8 cellular contexts compared by ENCODE assay signal in the genomic region with DNA sequence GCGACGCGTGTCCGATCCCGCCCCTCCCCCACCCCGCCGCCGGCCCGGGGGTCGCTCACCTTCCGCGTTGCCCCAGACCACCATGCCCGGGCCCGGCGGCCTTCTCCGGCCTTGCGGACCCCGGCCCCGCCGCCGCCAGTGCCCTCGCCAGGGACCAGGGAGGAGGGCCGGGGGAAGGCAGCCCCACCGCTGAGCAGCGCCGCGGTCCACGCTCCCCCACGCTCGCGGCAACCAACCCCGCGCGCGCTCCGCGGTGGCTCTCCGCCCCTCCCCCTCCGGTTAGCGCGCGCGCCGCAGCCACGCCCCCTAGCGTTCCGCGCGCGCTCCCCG. TPM values are rescaled to one million over a fixed set of nuclear protein-coding genes. Genes with fewer than 3 reads are reported as not detected.
A peak's percentile ranks its signal among the peaks of the same experiment; 100 is the strongest.
DNase-seq lines count a peak whose midpoint lies in the region; ATAC-seq, FAIRE-seq and TF ChIP-seq lines count a peak whose summit lies in the region.

A gene (minus strand): TSS at position 260 of the 330 bp plus-strand sequence. CDS start 25,042 bp downstream, outside the sequence.

- peaks cover 2% of the 10 kb centered on the region; the same call in 1 of the 2 replicates for H3K79me1 ChIP-seq in H1 (ENCODE audit: low read depth, low read length)

- peaks cover 26% of the 10 kb centered on the region; the same call in 1 of the 2 replicates for H4K20me1 ChIP-seq in DOHH2 (ENCODE audit: control insufficient read depth, insufficient read depth, low read depth, low read length)
- peaks cover 3 to 7% of the 10 kb centered on the region in 2 experiments for H4K20me1 ChIP-seq in H1 (replicated peaks in 1 of 2; ENCODE audit: control insufficient read depth in 1 of 2, insufficient read depth in 2 of 2, low read length in 2 of 2)

- no peak within 1 kb of the TSS for H2BK15ac ChIP-seq in H1 (ENCODE audit: low read length)

- peak within 1 kb of the TSS; percentile 88 to 94 (median 90) for H3K9ac ChIP-seq in H1 (replicated peaks in 1 of 4; ENCODE audit: extremely low read depth in 1 of 4, low read depth in 3 of 4, low read length in 3 of 4)

- no peak for TF ChIP-seq CTCF in DOHH2 (IDR thresholded peaks at IDR 0.05; ENCODE audit: low read depth, low read length, poor library complexity, severe bottlenecking)
- TF ChIP-seq CTCF in H1 (IDR thresholded peaks at IDR 0.05; ENCODE audit: control extremely low read depth in 1 of 3, insufficient read depth in 1 of 3, low read depth in 1 of 3, low read length in 3 of 3) = no peak

- H3K4me3 ChIP-seq in DOHH2 (ENCODE audit: low read length) (peak within 1 kb of the TSS; percentile 99), H1 (ENCODE audit: extremely low read depth in 1 of 4, insufficient read depth in 2 of 4, low read depth in 3 of 4, low read length in 4 of 4) (peak within 1 kb of the TSS; percentile 90 to 94 (median 93)), muscle layer of duodenum (ENCODE audit: low read depth in 1 of 2, low read length in 2 of 2) (peak within 1 kb of the TSS; percentile 82 to 84)

- peaks cover 5% of the 10 kb centered on the region; the same call in 1 of the 2 replicates for H3K23me2 ChIP-seq in H1 (ENCODE audit: low read depth, low read length)

- peak within 1 kb of the TSS; percentile 77 for H3K4me2 ChIP-seq in DOHH2 (ENCODE audit: low read length)
- H3K4me2 ChIP-seq in H1 (ENCODE audit: insufficient read depth in 1 of 2, low read depth in 2 of 2, low read length in 2 of 2) = peak within 1 kb of the TSS; percentile 83 to 93

- H2BK5ac ChIP-seq in H1 (ENCODE audit: low read depth, low read length) = peak within 1 kb of the TSS; percentile 54

- H2BK120ac ChIP-seq in H1 (replicated peaks; ENCODE audit: low read depth, low read length) = no peak within 1 kb of the TSS

- peaks cover 22% of the 10 kb centered on the region for H3K36me3 ChIP-seq in DOHH2 (ENCODE audit: control insufficient read depth, low read length)
- H3K36me3 ChIP-seq in H1 (ENCODE audit: control insufficient read depth in 2 of 4, insufficient read depth in 4 of 4, low read length in 3 of 4) = no peaks in the 10 kb centered on the region
- no peaks in the 10 kb centered on the region for H3K36me3 ChIP-seq in muscle layer of duodenum (ENCODE audit: control insufficient read depth in 1 of 2, insufficient read depth in 2 of 2, low read length in 2 of 2)

- H3K23ac ChIP-seq in H1 (ENCODE audit: insufficient read length) = no peak within 1 kb of the TSS

- peak within 1 kb of the TSS; percentile 93 for H4K5ac ChIP-seq in H1 (ENCODE audit: insufficient read length, low read depth, low read length)

- H2AFZ ChIP-seq in H1 (ENCODE audit: low read length) = no peak within 1 kb of the TSS; the same call in 1 of the 2 replicates

- DNase-seq in NCI-H460 (ENCODE audit: extremely low read depth, low read depth) (no peak), H1 (ENCODE audit: low read depth in 1 of 2, low spot score in 2 of 2) (no peak), NCI-H526 treated with DMSO at 0.1 percent for 48 hours (lab: John Stamatoyannopoulos, UW) (no peak), NCI-H2107 treated with DMSO at 0.1 percent for 48 hours (lab: John Stamatoyannopoulos, UW; ENCODE audit: unreplicated experiment) (no peak), activated gamma-delta T cell (lab: John Stamatoyannopoulos, UW) (no peak)

- TF ChIP-seq EP300 in H1 (IDR thresholded peaks at IDR 0.05; ENCODE audit: borderline replicate concordance in 1 of 2, low read depth in 2 of 2, low read length in 2 of 2) = no peak

- peak within 1 kb of the TSS; percentile 62 for H4K91ac ChIP-seq in H1 (replicated peaks; ENCODE audit: insufficient read length, low read length)

- H2BK20ac ChIP-seq in H1 (ENCODE audit: low read length) = no peak within 1 kb of the TSS

- peak within 1 kb of the TSS; percentile 95 for H3K18ac ChIP-seq in H1 (ENCODE audit: extremely low read depth, low read length)

- CTCF ChIA-PET in H1 (lab: Charles Lee; ENCODE audit: partially characterized antibody) = interaction anchor here (1.0 kb wide), 1 partner anchor 27 kb away, joined by 3 read pairs; no protein-coding TSS in a partner anchor

- no peak within 1 kb of the TSS for H2AK5ac ChIP-seq in H1 (ENCODE audit: low read depth, low read length)

- no peaks in the 10 kb centered on the region for H3K9me2 ChIP-seq in DOHH2 (replicated peaks; ENCODE audit: control insufficient read depth, low read length)

- no peak within 1 kb of the TSS for H3K4ac ChIP-seq in H1 (replicated peaks; ENCODE audit: insufficient read length, low read depth, low read length)

- peaks cover 43% of the 10 kb centered on the region for H3K4me1 ChIP-seq in DOHH2 (ENCODE audit: control insufficient read depth, low read length)
- peaks cover 3 to 5% (median 3%) of the 10 kb centered on the region in 4 experiments; a peak in 5 of 7 replicates for H3K4me1 ChIP-seq in H1 (replicated peaks in 1 of 4; ENCODE audit: control insufficient read depth in 3 of 4, insufficient read depth in 4 of 4, low read length in 3 of 4)
- peaks cover 0 to 17% of the 10 kb centered on the region in 2 donors for H3K4me1 ChIP-seq in muscle layer of duodenum (ENCODE audit: control insufficient read depth in 1 of 2, insufficient read depth in 2 of 2, low read length in 2 of 2)

- H3K79me2 ChIP-seq in DOHH2 (ENCODE audit: control insufficient read depth, low read length) = peaks cover 46% of the 10 kb centered on the region
- H3K79me2 ChIP-seq in H1 (ENCODE audit: control insufficient read depth in 1 of 2, insufficient read depth in 2 of 2, low read length in 2 of 2) = peaks cover 11 to 44% of the 10 kb centered on the region in 2 experiments

- H2BK12ac ChIP-seq in H1 (ENCODE audit: low read depth, low read length) = 0 out of 2 replicates have a peak within 1 kb of the TSS, but pooled peaks have one; percentile 10

- H3K9me3 ChIP-seq in DOHH2 (ENCODE audit: control insufficient read depth, insufficient read depth, low read length) (no peaks in the 10 kb centered on the region), H1 (ENCODE audit: insufficient read depth in 2 of 2, low read depth in 1 of 2, low read length in 1 of 2) (no peaks in the 10 kb centered on the region), muscle layer of duodenum (ENCODE audit: control insufficient read depth in 1 of 2, low read length in 2 of 2) (no peaks in the 10 kb centered on the region)

- H3K56ac ChIP-seq in H1 (replicated peaks; ENCODE audit: insufficient read length, low read depth, low read length) = peak within 1 kb of the TSS; percentile 59

- ATAC-seq in GM21786 (IDR thresholded peaks at IDR 0.05; ENCODE audit: unreplicated experiment) = no peak

- H3F3A ChIP-seq in DOHH2 (ENCODE audit: control insufficient read depth, insufficient read depth) = no peaks in the 10 kb centered on the region

- peak in 1 of 2 experiments; percentile 77; a peak in 2 of 3 replicates for TF ChIP-seq POLR2A in H1 (IDR thresholded peaks at IDR 0.05; ENCODE audit: control extremely low read depth in 1 of 2, low read depth in 2 of 2, low read length in 2 of 2)

- peak within 1 kb of the TSS; percentile 19; the same call in 1 of the 2 replicates for H3K27ac ChIP-seq in DOHH2 (ENCODE audit: low read depth, low read length)
- peak within 1 kb of the TSS; percentile 89 for H3K27ac ChIP-seq in H1 (ENCODE audit: low read depth, low read length)
- peak within 1 kb of the TSS; percentile 67 for H3K27ac ChIP-seq in muscle layer of duodenum (ENCODE audit: low read length)

- no peak for FAIRE-seq in H1 (lab: Jason Lieb, UNC)

- peak within 1 kb of the TSS; percentile 90 for H4K8ac ChIP-seq in H1 (ENCODE audit: extremely low read depth, insufficient read depth, low read length)

- no peak within 1 kb of the TSS for H3K14ac ChIP-seq in H1 (ENCODE audit: insufficient read length)

- POLR2A ChIA-PET in H1 (lab: Charles Lee; ENCODE audit: partially characterized antibody) = interaction anchor here (1.7 kb wide), 1 partner anchor 8 kb away, joined by 5 read pairs; no protein-coding TSS in a partner anchor

- TF ChIP-seq RAD21 in H1 (IDR thresholded peaks at IDR 0.05 in 1 of 2, conservative IDR thresholded peaks at IDR 0.05 in 1 of 2; ENCODE audit: low read depth in 2 of 2, low read length in 2 of 2) = no peak

- H3K27me3 ChIP-seq in DOHH2 (ENCODE audit: control insufficient read depth, low read length) (0 out of 2 replicates have a peak, but pooled peaks cover 3% of the 10 kb centered on the region), H1 (replicated peaks in 1 of 4; ENCODE audit: control insufficient read depth in 3 of 4, extremely low read depth in 1 of 4, insufficient read depth in 3 of 4, low read length in 3 of 4) (no peaks in the 10 kb centered on the region), muscle layer of duodenum (ENCODE audit: low read depth, low read length) (no peaks in the 10 kb centered on the region)

- WGBS in H1 (ENCODE audit: extremely low coverage in 1 of 2, insufficient coverage in 1 of 2, insufficient read length in 1 of 2, insufficient replicate concordance in 2 of 2, low coverage in 1 of 2, low lambda C conversion rate in 2 of 2, missing lambda C conversion rate in 1 of 2), 2 experiments = no CpG with 5 or more reads among the region's 51 CpGs

TF ChIP-seq in H1, 55 proteins besides CTCF, POLR2A, EP300 and RAD21 (continues in another document):
- TF ChIP-seq ASH2L (IDR thresholded peaks at IDR 0.05; ENCODE audit: low read length) (peak; percentile 12), CBX5 (IDR thresholded peaks at IDR 0.05; ENCODE audit: low read depth, low read length) (no peak), PHF8 (conservative IDR thresholded peaks at IDR 0.05; ENCODE audit: low read depth, low read length) (peak; percentile 72; the same call in 1 of the 2 replicates), BACH1 (IDR thresholded peaks at IDR 0.05; ENCODE audit: low read length) (peak; percentile 69)
- TF ChIP-seq, protein P1, sequence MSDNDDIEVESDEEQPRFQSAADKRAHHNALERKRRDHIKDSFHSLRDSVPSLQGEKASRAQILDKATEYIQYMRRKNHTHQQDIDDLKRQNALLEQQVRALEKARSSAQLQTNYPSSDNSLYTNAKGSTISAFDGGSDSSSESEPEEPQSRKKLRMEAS (IDR thresholded peaks at IDR 0.05) = no peak

RNA-seq across cellular contexts. Expression of the gene that starts here (rescaled TPM):
- total RNA-seq in NCI-H460 (2014; rRNA removed; shearing (Covaris generic)) = 25.4 and 25.6 TPM in 2 replicates
- polyA plus RNA-seq in NCI-H460 (2014; cell fraction: nucleus; rRNA removed) = 69.0 and 111 TPM in 2 replicates
- 29.2 and 34.3 TPM in 2 replicates for total RNA-seq in H1 (2021; fragmentation: NEBNext Ultra II Directional; extraction: Animal tissue kit (Norgen Biotek cat#: 25700))
- polyA plus RNA-seq in H1 (2011; rRNA removed) = 9.9 and 16.6 TPM in 2 replicates
- polyA plus RNA-seq in H1 (2011; cell fraction: cytosol; rRNA removed) = 18.8 TPM
- polyA plus RNA-seq in H1 (2011; cell fraction: nucleus; rRNA removed) = 36.1 TPM
- 21.7 to 33.1 TPM (median 23.2 TPM) in 4 replicates for polyA plus RNA-seq in H1 (2012, experiment 1 of 2)
- 1.6 TPM for polyA plus RNA-seq in H1 (2012, experiment 2 of 2)
- polyA plus RNA-seq in H1 (2013, experiment 1 of 2) = 33.4 TPM
- 30.1 TPM for polyA plus RNA-seq in H1 (2013, experiment 2 of 2)
- polyA minus RNA-seq in H1 (2011; rRNA and poly(A)+ RNA removed) = 44.2 and 55.4 TPM in 2 replicates
- 14.9 TPM for polyA minus RNA-seq in H1 (2011; cell fraction: cytosol; rRNA and poly(A)+ RNA removed)
- 113 TPM for polyA minus RNA-seq in H1 (2011; cell fraction: nucleus; rRNA and poly(A)+ RNA removed)

Comparison
In these comparisons a context has a peak if more than half of its experiments do, and no peak if none do; other contexts are left out.
1. H3K27ac ChIP-seq: peak in every context shown above with its lines; median percentile 89 in H1; 67 in muscle layer of duodenum; 19 in DOHH2.